In the genomic region with DNA sequence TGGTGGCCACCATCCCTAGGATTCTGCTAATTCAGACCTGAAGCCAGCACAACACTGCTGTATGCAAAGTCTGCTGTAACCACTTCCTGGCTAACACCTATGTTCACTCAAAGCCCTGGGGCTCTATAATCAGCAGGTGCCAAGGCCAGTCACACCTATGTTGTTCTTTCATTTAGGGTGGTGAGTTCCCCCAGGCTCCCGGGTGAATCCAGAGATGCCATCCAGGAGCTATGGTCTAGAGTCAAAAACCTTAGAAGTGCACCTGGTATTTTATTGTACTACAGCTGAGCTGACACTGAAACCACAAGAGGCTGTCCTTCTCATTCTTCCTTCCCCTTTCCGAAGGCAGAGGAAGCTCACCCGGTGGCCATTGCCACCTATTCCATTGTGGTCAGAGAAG, we compare ENCODE assay signal across 8 cellular contexts. TPM values are rescaled to one million over a fixed set of nuclear protein-coding genes. Genes with fewer than 3 reads are reported as not detected.
A peak's percentile ranks its signal among the peaks of the same experiment; 100 is the strongest.
DNase-seq lines count a peak whose midpoint lies in the region; ATAC-seq, FAIRE-seq and TF ChIP-seq lines count a peak whose summit lies in the region.

No MANE protein-coding gene starts in this region.

- ATAC-seq in GM19455 (IDR thresholded peaks at IDR 0.05; ENCODE audit: unreplicated experiment) (peak; percentile 96), HG03439 (IDR thresholded peaks at IDR 0.05; ENCODE audit: unreplicated experiment) (peak; percentile 94)
- ATAC-seq in activated T-helper 17 cell treated with anti-CD3 and anti-CD28 coated beads, Interleukin-2, amount 50 U/mL, for 72 hours (replicated peaks) = peak; percentile 45

- DNase-seq in GM12891 (ENCODE audit: insufficient read length, low spot score) (no peak), chondrocyte (ENCODE audit: low spot score) (no peak), amygdala (lab: John Stamatoyannopoulos, UW) (no peak), thyroid gland (no peak), OCI-M2 (lab: John Stamatoyannopoulos, UW; ENCODE audit: unreplicated experiment) (no peak)

- no peak overlapping the region for H3K27ac ChIP-seq in thyroid gland

- peaks cover 5% of the 10 kb centered on the region for H3K27me3 Mint-ChIP-seq in activated T-helper 17 cell treated with anti-CD3 and anti-CD28 coated beads, Interleukin-2, amount 50 U/mL, for 72 hours
- H3K27me3 Mint-ChIP-seq in chondrocyte (ENCODE audit: low read depth) = no peaks in the 10 kb centered on the region

- no peaks in the 10 kb centered on the region for H3K9me3 ChIP-seq in thyroid gland

- H3K27ac Mint-ChIP-seq in activated T-helper 17 cell treated with anti-CD3 and anti-CD28 coated beads, Interleukin-2, amount 50 U/mL, for 72 hours = no peak overlapping the region
- no peak overlapping the region for H3K27ac Mint-ChIP-seq in chondrocyte (ENCODE audit: unreplicated experiment)

- no peak for TF ChIP-seq POLR2A in GM12891 (IDR thresholded peaks at IDR 0.05; ENCODE audit: low read depth, low read length)
- TF ChIP-seq POLR2A in thyroid gland (IDR thresholded peaks at IDR 0.05) = no peak

- H3K9me3 Mint-ChIP-seq in activated T-helper 17 cell treated with anti-CD3 and anti-CD28 coated beads, Interleukin-2, amount 50 U/mL, for 72 hours = no peaks in the 10 kb centered on the region
- peaks cover 18% of the 10 kb centered on the region for H3K9me3 Mint-ChIP-seq in chondrocyte (ENCODE audit: low read depth)

- 85 to 92% methylated on average over 3 of the region's 3 CpGs for WGBS in thyroid gland, 2 donors

- no peak overlapping the region for H3K4me3 Mint-ChIP-seq in activated T-helper 17 cell treated with anti-CD3 and anti-CD28 coated beads, Interleukin-2, amount 50 U/mL, for 72 hours
- H3K4me3 Mint-ChIP-seq in chondrocyte (ENCODE audit: unreplicated experiment) = no peak overlapping the region

- FAIRE-seq in GM12891 (lab: Jason Lieb, UNC) = peak; percentile 97

- no peak for TF ChIP-seq CTCF in chondrocyte (IDR thresholded peaks at IDR 0.05)
- TF ChIP-seq CTCF in thyroid gland (IDR thresholded peaks at IDR 0.05) = no peak

- H3K4me1 ChIP-seq in thyroid gland = no peaks in the 10 kb centered on the region

- H3K4me3 ChIP-seq in thyroid gland (replicated peaks in 1 of 3) = no peak overlapping the region

- no peaks in the 10 kb centered on the region for H3K36me3 Mint-ChIP-seq in activated T-helper 17 cell treated with anti-CD3 and anti-CD28 coated beads, Interleukin-2, amount 50 U/mL, for 72 hours (ENCODE audit: low read depth)
- peaks cover 1% of the 10 kb centered on the region for H3K36me3 Mint-ChIP-seq in chondrocyte (ENCODE audit: low read depth)

- intact Hi-C loops in thyroid gland (cut with DNase I) = no loop called here

- no peaks in the 10 kb centered on the region for H3K4me1 Mint-ChIP-seq in activated T-helper 17 cell treated with anti-CD3 and anti-CD28 coated beads, Interleukin-2, amount 50 U/mL, for 72 hours
- no peaks in the 10 kb centered on the region for H3K4me1 Mint-ChIP-seq in chondrocyte (ENCODE audit: low read depth)

- H3K36me3 ChIP-seq in thyroid gland = no peaks in the 10 kb centered on the region

- H3K27me3 ChIP-seq in thyroid gland = no peaks in the 10 kb centered on the region

TF ChIP-seq in GM12891, 5 proteins besides CTCF, POLR2A, EP300 and RAD21:
- peak; percentile 18; the same call in 1 of the 2 replicates for TF ChIP-seq SPI1 (IDR thresholded peaks at IDR 0.05; ENCODE audit: low read depth, low read length)
- peak; percentile 96 for TF ChIP-seq POU2F2 (IDR thresholded peaks at IDR 0.05; ENCODE audit: low read depth, low read length)
- TF ChIP-seq PAX5 (IDR thresholded peaks at IDR 0.05; ENCODE audit: insufficient read depth, low read length, severe bottlenecking) = no peak
- TF ChIP-seq TAF1 (IDR thresholded peaks at IDR 0.05; ENCODE audit: low read depth, low read length) = no peak
- TF ChIP-seq POLR2AphosphoS5 (IDR thresholded peaks at IDR 0.05; ENCODE audit: low read depth, low read length) = no peak

RNA-seq across cellular contexts. Expression of a gene that starts 46.2 kb away (rescaled TPM):
- 1.5 TPM for polyA plus RNA-seq in GM12891 (2012; ENCODE audit: low read depth, missing spikeins)
- total RNA-seq in activated T-helper 17 cell treated with anti-CD3 and anti-CD28 coated beads, Interleukin-2, amount 50 U/mL, for 72 hours = 1 to 10 TPM; 1.9 to 2.1 TPM
- total RNA-seq in chondrocyte (not detected in 3 replicates), thyroid gland (1 to 10 TPM; 4.3 to 8.1 (median 6.1) TPM)

Comparison
In these comparisons a context has a peak if more than half of its experiments do, and no peak if none do; other contexts are left out.
1. ATAC-seq: peak in every context shown above with its lines; median percentile 96 in GM19455; 94 in HG03439; 45 in activated T-helper 17 cell treated with anti-CD3 and anti-CD28 coated beads, Interleukin-2, amount 50 U/mL, for 72 hours.